Comparison of ENCODE assay signal across 9 cellular contexts in the genomic region with DNA sequence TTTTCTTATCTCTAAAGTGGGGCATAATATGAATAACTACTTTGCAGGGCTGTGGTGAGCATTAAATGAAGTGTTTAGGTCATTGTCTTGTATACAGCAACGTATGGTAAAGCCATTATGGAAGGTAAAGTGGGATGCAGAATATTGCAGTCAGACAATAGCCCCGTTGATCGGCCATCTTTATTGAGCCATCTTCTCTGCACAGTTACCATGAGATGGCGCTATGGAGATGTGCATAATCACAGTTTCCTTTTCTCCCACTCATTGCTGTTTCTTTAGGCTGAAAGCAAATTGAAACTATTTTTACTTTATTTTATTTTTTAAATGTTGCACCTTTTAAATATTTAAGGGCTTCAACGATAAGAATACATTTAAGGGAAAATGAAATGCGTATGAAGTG.
DNase-seq lines count a peak whose midpoint lies in the region; ATAC-seq, FAIRE-seq and TF ChIP-seq lines count a peak whose summit lies in the region.
"Had no signal": no experiment of that assay in that cellular context is flagged by ENCODE, and none has a peak within 500 bp of the region (broad histone marks: within the 10 kb centered on the region; RNA-seq: fewer than 3 reads in every experiment).

No MANE protein-coding gene starts in this region.

- H3K27ac Mint-ChIP-seq in WTC11 (no peak overlapping the region), mesothelial cell of epicardium (no peak overlapping the region)

- H3K27me3 ChIP-seq in esophagus muscularis mucosa (no peaks in the 10 kb centered on the region), aorta (ENCODE audit: control insufficient read depth in 1 of 2, insufficient read depth in 2 of 2, low read length in 1 of 2) (no peaks in the 10 kb centered on the region)

- H3K4me1 ChIP-seq in esophagus muscularis mucosa (no peaks in the 10 kb centered on the region), aorta (ENCODE audit: control insufficient read depth in 1 of 2, insufficient read depth in 2 of 2, low read length in 2 of 2) (no peaks in the 10 kb centered on the region)
- H3K4me1 ChIP-seq: prostate gland had no signal

- DNase-seq in GM18507 (ENCODE audit: extremely low spot score, insufficient read length, low read depth) (no peak), WTC11 (ENCODE audit: low spot score) (no peak), mesothelial cell of epicardium (ENCODE audit: low spot score in 2 of 2, unreplicated experiment in 2 of 2) (no peak), ecto neural progenitor cell (ENCODE audit: low spot score) (no peak), esophagus muscularis mucosa (ENCODE audit: extremely low spot score) (no peak), aorta (no peak)

- ATAC-seq in WTC11 (peak; percentile 71), aorta (ENCODE audit: low FRiP score) (no peak), GM19035 (IDR thresholded peaks at IDR 0.05; ENCODE audit: unreplicated experiment) (no peak)

- H3K36me3 Mint-ChIP-seq in WTC11 (no peaks in the 10 kb centered on the region), mesothelial cell of epicardium (no peaks in the 10 kb centered on the region)

- TF ChIP-seq POLR2A in esophagus muscularis mucosa (IDR thresholded peaks at IDR 0.05; ENCODE audit: low read depth): no peak

- H3K27ac ChIP-seq in esophagus muscularis mucosa (replicated peaks in 1 of 4) (no peak overlapping the region), aorta (ENCODE audit: low read depth in 1 of 2, low read length in 2 of 2) (no peak overlapping the region)
- H3K27ac ChIP-seq: prostate gland had no signal

- POLR2A ChIA-PET in WTC11 (lab: Charles Lee): no interaction called here

- H3K4me3 Mint-ChIP-seq in WTC11 (no peak overlapping the region), mesothelial cell of epicardium (no peak overlapping the region)

- H3K9me3 ChIP-seq in esophagus muscularis mucosa (no peaks in the 10 kb centered on the region), aorta (ENCODE audit: control insufficient read depth, low read length) (no peaks in the 10 kb centered on the region)
- H3K9me3 ChIP-seq: prostate gland had no signal

- H3K4me3 ChIP-seq in esophagus muscularis mucosa (no peak overlapping the region), aorta (ENCODE audit: low read length in 2 of 2) (no peak overlapping the region)
- H3K4me3 ChIP-seq: prostate gland had no signal

- H3K4me1 Mint-ChIP-seq in WTC11 (peaks cover 5% of the 10 kb centered on the region; the same call in 1 of the 2 replicates), mesothelial cell of epicardium (no peaks in the 10 kb centered on the region)

- intact Hi-C loops in esophagus muscularis mucosa (cut with DNase I): no loop called here
- intact Hi-C loops in aorta (cut with DNase I): no loop called here

- WGBS in esophagus muscularis mucosa: 64% methylated on average over 6 of the region's 6 CpGs
- WGBS in aorta, 2 donors: 66 to 73% methylated on average over 6 of the region's 6 CpGs

- H3K27me3 Mint-ChIP-seq in WTC11 (ENCODE audit: low read depth): no peaks in the 10 kb centered on the region
- H3K27me3 Mint-ChIP-seq in mesothelial cell of epicardium (ENCODE audit: low read depth): peaks cover 18% of the 10 kb centered on the region

- H3K9me3 Mint-ChIP-seq in WTC11 (peaks cover 2% of the 10 kb centered on the region), mesothelial cell of epicardium (no peaks in the 10 kb centered on the region)

- CTCF ChIA-PET in WTC11 (lab: Charles Lee): no interaction called here

- FAIRE-seq in GM18507 (lab: Jason Lieb, UNC): peak; percentile 33

- TF ChIP-seq CTCF in LNCAP (IDR thresholded peaks at IDR 0.05) (peak; percentile 52), WTC11 (IDR thresholded peaks at IDR 0.05) (no peak), mesothelial cell of epicardium (IDR thresholded peaks at IDR 0.05; ENCODE audit: unreplicated experiment) (peak; percentile 11), esophagus muscularis mucosa (IDR thresholded peaks at IDR 0.05) (no peak)

- no peak for TF ChIP-seq EP300 in esophagus muscularis mucosa (IDR thresholded peaks at IDR 0.05)

- H3K36me3 ChIP-seq in esophagus muscularis mucosa: no peaks in the 10 kb centered on the region
- no peaks in the 10 kb centered on the region for H3K36me3 ChIP-seq in aorta (ENCODE audit: control insufficient read depth in 1 of 2, insufficient read depth in 2 of 2, low read length in 1 of 2)
- H3K36me3 ChIP-seq: prostate gland had no signal

TF ChIP-seq in WTC11, 78 proteins besides CTCF, POLR2A, EP300 and RAD21:
- TF ChIP-seq JAZF1 (CRISPR knock-in tag; IDR thresholded peaks at IDR 0.05) (no peak), ZNF121 (CRISPR knock-in tag; IDR thresholded peaks at IDR 0.05) (no peak), NR1H2 (CRISPR knock-in tag; IDR thresholded peaks at IDR 0.05) (no peak), MXD4 (CRISPR knock-in tag; IDR thresholded peaks at IDR 0.05; ENCODE audit: borderline replicate concordance) (no peak), AFF4 (CRISPR knock-in tag; IDR thresholded peaks at IDR 0.05; ENCODE audit: borderline replicate concordance) (no peak), KAT7 (CRISPR knock-in tag; IDR thresholded peaks at IDR 0.05; ENCODE audit: borderline replicate concordance) (no peak), CBFB (CRISPR knock-in tag; IDR thresholded peaks at IDR 0.05; ENCODE audit: low read depth) (no peak)
TF ChIP-seq in WTC11: peak in this region for 0.

Comparison
In these comparisons a context has a peak if more than half of its experiments do, and no peak if none do; other contexts are left out.
1. CTCF ChIP-seq: peak in LNCAP (single experiment) and mesothelial cell of epicardium (single experiment); none in WTC11 (single experiment) and esophagus muscularis mucosa (0 of 3).